In genomic region chr19:36203293-36203692, GRCh38 we compare ENCODE assay signal across 38 cellular contexts. TPM values are rescaled to one million over a fixed set of nuclear protein-coding genes. Genes with fewer than 3 reads are reported as not detected.
"Had no signal": no experiment of that assay in that cellular context is flagged by ENCODE, and none has a peak within 500 bp of the region (broad histone marks: within the 10 kb centered on the region; RNA-seq: fewer than 3 reads in every experiment).

No MANE protein-coding gene starts in this region.

- H3K9me3 ChIP-seq: body of pancreas, breast epithelium had no signal

- H3K4me3 Mint-ChIP-seq: activated CD4-positive, alpha-beta T cell treated with anti-CD3 and anti-CD28 coated beads, Interleukin-2, amount 10 ng/mL, durations not matched to agents 24 days and 14 days; activated CD8-positive, alpha-beta T cell treated with anti-CD3 and anti-CD28 coated beads for 36 hours; activated naive CD4-positive, alpha-beta T cell treated with anti-CD3 and anti-CD28 coated beads, Interleukin-2, amount 50 U/mL, for 24 hours; activated naive CD8-positive, alpha-beta T cell treated with anti-CD3 and anti-CD28 coated beads, Interleukin-2, amount 10 ng/mL, durations not matched to agents 7 days and 5 days; activated T-cell treated with anti-CD3 and anti-CD28 coated beads, Interleukin-2, amount 50 U/mL, for 24 hours had no signal

- H3K4me2 ChIP-seq: PC-9 had no signal

- H3K9me3 Mint-ChIP-seq: activated CD4-positive, alpha-beta T cell treated with anti-CD3 and anti-CD28 coated beads, Interleukin-2, amount 10 ng/mL, durations not matched to agents 24 days and 14 days; activated CD8-positive, alpha-beta T cell treated with anti-CD3 and anti-CD28 coated beads for 36 hours; activated naive CD4-positive, alpha-beta T cell treated with anti-CD3 and anti-CD28 coated beads, Interleukin-2, amount 50 U/mL, for 24 hours; activated naive CD8-positive, alpha-beta T cell treated with anti-CD3 and anti-CD28 coated beads, Interleukin-2, amount 10 ng/mL, durations not matched to agents 7 days and 5 days; activated T-cell treated with anti-CD3 and anti-CD28 coated beads, Interleukin-2, amount 50 U/mL, for 24 hours; activated T-helper 2 cell treated with anti-CD3 and anti-CD28 coated beads, Interferon-gamma antibody, Interleukin-2, Interleukin-4, amounts not matched to agents 10 μg/mL and 5 μg/mL and 100 μg/mL, durations not matched to agents 14 hours and 24 hours and 36 hours had no signal

- H3K27ac Mint-ChIP-seq: activated CD4-positive, alpha-beta T cell treated with anti-CD3 and anti-CD28 coated beads, Interleukin-2, amount 10 ng/mL, durations not matched to agents 24 days and 14 days; activated CD8-positive, alpha-beta T cell treated with anti-CD3 and anti-CD28 coated beads for 36 hours; activated naive CD4-positive, alpha-beta T cell treated with anti-CD3 and anti-CD28 coated beads, Interleukin-2, amount 50 U/mL, for 24 hours; activated naive CD8-positive, alpha-beta T cell treated with anti-CD3 and anti-CD28 coated beads, Interleukin-2, amount 10 ng/mL, durations not matched to agents 7 days and 5 days; activated T-cell treated with anti-CD3 and anti-CD28 coated beads, Interleukin-2, amount 50 U/mL, for 24 hours; activated T-helper 2 cell treated with anti-CD3 and anti-CD28 coated beads, Interferon-gamma antibody, Interleukin-2, Interleukin-4, amounts not matched to agents 10 μg/mL and 5 μg/mL and 100 μg/mL, durations not matched to agents 14 hours and 24 hours and 36 hours had no signal

- H3K27ac ChIP-seq: body of pancreas, breast epithelium, PC-9, RWPE1 had no signal

- H3K4me1 ChIP-seq: body of pancreas, breast epithelium had no signal

- H3K27me3 Mint-ChIP-seq: activated CD4-positive, alpha-beta T cell treated with anti-CD3 and anti-CD28 coated beads, Interleukin-2, amount 10 ng/mL, durations not matched to agents 24 days and 14 days; activated CD8-positive, alpha-beta T cell treated with anti-CD3 and anti-CD28 coated beads for 36 hours; activated naive CD4-positive, alpha-beta T cell treated with anti-CD3 and anti-CD28 coated beads, Interleukin-2, amount 50 U/mL, for 24 hours; activated naive CD8-positive, alpha-beta T cell treated with anti-CD3 and anti-CD28 coated beads, Interleukin-2, amount 10 ng/mL, durations not matched to agents 7 days and 5 days; activated T-cell treated with anti-CD3 and anti-CD28 coated beads, Interleukin-2, amount 50 U/mL, for 24 hours had no signal

- H2AFZ ChIP-seq: PC-9 had no signal

- DNase-seq: activated CD4-positive, alpha-beta T cell treated with anti-CD3 and anti-CD28 coated beads, Interleukin-2, amount 10 ng/mL, durations not matched to agents 24 days and 14 days; activated CD4-positive, alpha-beta T cell treated with anti-CD3 and anti-CD28 coated beads, Interleukin-2, amount 50 U/mL, for 4 hours; activated CD8-positive, alpha-beta T cell treated with anti-CD3 and anti-CD28 coated beads for 36 hours; activated gamma-delta T cell; activated naive CD4-positive, alpha-beta T cell treated with Interleukin-2 at 50 U/mL for 16 hours; activated naive CD8-positive, alpha-beta T cell treated with anti-CD3 and anti-CD28 coated beads, Interleukin-2, amount 10 ng/mL, durations not matched to agents 7 days and 5 days; activated T-cell treated with anti-CD3 and anti-CD28 coated beads, Interleukin-2, amount 50 U/mL, for 24 hours; amygdala; body of pancreas; Kasumi-1; KBM-7; MM.1S; MV-4-11; NCI-H1092; NCI-H1417; NCI-H146; NCI-H187; NCI-H2029 treated with DMSO at 0.1 percent for 48 hours; NCI-H2107; NCI-H2171; NCI-H510A; NCI-H526; NCI-H748 treated with DMSO at 0.1 percent for 48 hours; NK-92 treated with Interleukin-12 subunit alpha and Interleukin-12 subunit beta, amount 100 ng/mL, for 24 hours; PC-9; SIG-M5; SW 1271; T-helper 1 cell; T-helper 2 cell; T-helper 9 cell had no signal

- H3K27me3 ChIP-seq: body of pancreas, breast epithelium had no signal

- H3K4me1 Mint-ChIP-seq: activated CD4-positive, alpha-beta T cell treated with anti-CD3 and anti-CD28 coated beads, Interleukin-2, amount 10 ng/mL, durations not matched to agents 24 days and 14 days; activated naive CD4-positive, alpha-beta T cell treated with anti-CD3 and anti-CD28 coated beads, Interleukin-2, amount 50 U/mL, for 24 hours had no signal

- H3K4me3 ChIP-seq: body of pancreas, breast epithelium, PC-9 had no signal

- H3K36me3 ChIP-seq: breast epithelium had no signal

- FAIRE-seq: astrocyte, RCC 7860 had no signal

RNA-seq across cellular contexts. Expression of gene COX7A1, which starts 51.0 kb away (rescaled TPM):
- total RNA-seq: activated CD4-positive, alpha-beta T cell treated with anti-CD3 and anti-CD28 coated beads, Interleukin-2, amount 10 ng/mL, durations not matched to agents 24 days and 14 days; activated CD8-positive, alpha-beta memory T cell treated with anti-CD3 and anti-CD28 coated beads for 36 hours; activated CD8-positive, alpha-beta T cell treated with anti-CD3 and anti-CD28 coated beads for 36 hours; activated naive CD8-positive, alpha-beta T cell treated with anti-CD3 and anti-CD28 coated beads, Interleukin-2, amount 10 ng/mL, durations not matched to agents 7 days and 5 days; activated T-helper 2 cell treated with anti-CD3 and anti-CD28 coated beads, Interferon-gamma antibody, Interleukin-2, Interleukin-4, amounts not matched to agents 10 μg/mL and 5 μg/mL and 100 μg/mL, durations not matched to agents 14 hours and 24 hours and 36 hours; OCI-LY7; PC-9 had no signal
